In genomic region chr10:95722496-95722895, GRCh38 we compare ENCODE assay signal across 1 cellular context. TPM values are rescaled to one million over a fixed set of nuclear protein-coding genes. Genes with fewer than 3 reads are reported as not detected.
"Had no signal": no experiment of that assay in that cellular context is flagged by ENCODE, and none has a peak within 500 bp of the region (broad histone marks: within the 10 kb centered on the region; RNA-seq: fewer than 3 reads in every experiment).

No MANE protein-coding gene starts in this region.

RNA-seq across cellular contexts. Expression of gene ENTPD1, which starts 33.5 kb away (rescaled TPM):
- total RNA-seq: progenitor cell of endocrine pancreas had no signal
